Comparison of ENCODE assay signal across 2 cellular contexts in the genomic region with DNA sequence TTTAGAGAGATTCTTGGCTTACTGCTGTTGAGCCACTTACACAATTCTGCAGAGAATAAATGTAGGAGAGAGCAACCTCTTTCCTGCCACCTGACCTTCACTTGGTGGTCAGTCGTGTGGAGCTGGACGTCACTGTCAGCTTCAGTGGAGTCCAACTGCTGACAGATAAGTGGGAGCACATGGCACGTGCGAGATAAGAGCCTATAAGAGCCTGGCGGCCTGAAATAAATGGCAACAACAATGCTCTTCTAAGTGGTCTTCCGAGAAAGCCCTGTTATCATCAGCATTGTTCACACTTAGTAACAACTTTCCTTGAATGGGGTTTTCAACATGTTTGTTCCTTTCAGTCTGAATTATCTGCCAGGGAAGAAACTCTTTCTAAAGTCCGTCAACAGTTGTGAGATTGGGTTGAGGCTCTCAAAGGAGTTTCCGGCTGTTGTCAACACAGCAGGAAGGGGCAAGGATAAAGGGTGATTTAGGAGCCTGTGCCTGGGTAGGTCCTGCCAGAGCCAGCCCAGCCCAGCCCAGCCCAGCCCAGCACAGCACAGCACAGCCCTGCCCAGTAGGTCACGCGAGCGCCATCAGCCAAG.
TF ChIP-seq lines count a peak whose summit lies in the region.

No MANE protein-coding gene starts in this region.

TF ChIP-seq in SK-N-SH, 30 proteins besides CTCF, POLR2A, EP300 and RAD21:
- no peak for TF ChIP-seq FOSL2 (IDR thresholded peaks at IDR 0.05; ENCODE audit: borderline replicate concordance, low read depth)
- no peak for TF ChIP-seq MXI1 (IDR thresholded peaks at IDR 0.05; ENCODE audit: low read depth, low read length)
TF ChIP-seq in SK-N-SH: peak in this region for 0.

TF ChIP-seq in SK-N-SH treated with all-trans-retinoic acid at 6 μM for 48 hours, 23 proteins besides CTCF, POLR2A, EP300 and RAD21:
- TF ChIP-seq, protein P1, sequence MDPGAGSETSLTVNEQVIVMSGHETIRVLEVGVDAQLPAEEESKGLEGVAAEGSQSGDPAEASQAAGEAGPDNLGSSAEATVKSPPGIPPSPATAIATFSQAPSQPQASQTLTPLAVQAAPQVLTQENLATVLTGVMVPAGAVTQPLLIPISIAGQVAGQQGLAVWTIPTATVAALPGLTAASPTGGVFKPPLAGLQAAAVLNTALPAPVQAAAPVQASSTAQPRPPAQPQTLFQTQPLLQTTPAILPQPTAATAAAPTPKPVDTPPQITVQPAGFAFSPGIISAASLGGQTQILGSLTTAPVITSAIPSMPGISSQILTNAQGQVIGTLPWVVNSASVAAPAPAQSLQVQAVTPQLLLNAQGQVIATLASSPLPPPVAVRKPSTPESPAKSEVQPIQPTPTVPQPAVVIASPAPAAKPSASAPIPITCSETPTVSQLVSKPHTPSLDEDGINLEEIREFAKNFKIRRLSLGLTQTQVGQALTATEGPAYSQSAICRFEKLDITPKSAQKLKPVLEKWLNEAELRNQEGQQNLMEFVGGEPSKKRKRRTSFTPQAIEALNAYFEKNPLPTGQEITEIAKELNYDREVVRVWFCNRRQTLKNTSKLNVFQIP (CRISPR knock-in tag; IDR thresholded peaks at IDR 0.05; ENCODE audit: borderline replicate concordance, low read depth), result no peak
- TF ChIP-seq PATZ1 (CRISPR knock-in tag; IDR thresholded peaks at IDR 0.05; ENCODE audit: borderline replicate concordance), result no peak
- TF ChIP-seq PPARA (CRISPR knock-in tag; IDR thresholded peaks at IDR 0.05; ENCODE audit: borderline replicate concordance), result no peak
- TF ChIP-seq ZNF565 (CRISPR knock-in tag; conservative IDR thresholded peaks at IDR 0.05; ENCODE audit: low read depth), result no peak
- TF ChIP-seq TOX (CRISPR knock-in tag; IDR thresholded peaks at IDR 0.05; ENCODE audit: borderline replicate concordance), result no peak
- TF ChIP-seq ZC3H10 (CRISPR knock-in tag; IDR thresholded peaks at IDR 0.05), result no peak
- TF ChIP-seq, protein P2, sequence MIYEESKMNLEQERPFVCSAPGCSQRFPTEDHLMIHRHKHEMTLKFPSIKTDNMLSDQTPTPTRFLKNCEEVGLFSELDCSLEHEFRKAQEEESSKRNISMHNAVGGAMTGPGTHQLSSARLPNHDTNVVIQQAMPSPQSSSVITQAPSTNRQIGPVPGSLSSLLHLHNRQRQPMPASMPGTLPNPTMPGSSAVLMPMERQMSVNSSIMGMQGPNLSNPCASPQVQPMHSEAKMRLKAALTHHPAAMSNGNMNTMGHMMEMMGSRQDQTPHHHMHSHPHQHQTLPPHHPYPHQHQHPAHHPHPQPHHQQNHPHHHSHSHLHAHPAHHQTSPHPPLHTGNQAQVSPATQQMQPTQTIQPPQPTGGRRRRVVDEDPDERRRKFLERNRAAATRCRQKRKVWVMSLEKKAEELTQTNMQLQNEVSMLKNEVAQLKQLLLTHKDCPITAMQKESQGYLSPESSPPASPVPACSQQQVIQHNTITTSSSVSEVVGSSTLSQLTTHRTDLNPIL (CRISPR knock-in tag; IDR thresholded peaks at IDR 0.05; ENCODE audit: low read depth), result no peak
- no peak for TF ChIP-seq ISL1 (CRISPR knock-in tag; IDR thresholded peaks at IDR 0.05)
- TF ChIP-seq OSR1 (CRISPR knock-in tag; IDR thresholded peaks at IDR 0.05), result no peak
- no peak for TF ChIP-seq SNAI2 (CRISPR knock-in tag; IDR thresholded peaks at IDR 0.05)
- no peak for TF ChIP-seq GLIS3 (CRISPR knock-in tag; IDR thresholded peaks at IDR 0.05)
- TF ChIP-seq ZNF70 (CRISPR knock-in tag; IDR thresholded peaks at IDR 0.05), result no peak
- no peak for TF ChIP-seq CSDC2 (CRISPR knock-in tag; IDR thresholded peaks at IDR 0.05)
- no peak for TF ChIP-seq ZFP30 (CRISPR knock-in tag; IDR thresholded peaks at IDR 0.05)
- TF ChIP-seq, protein P3, sequence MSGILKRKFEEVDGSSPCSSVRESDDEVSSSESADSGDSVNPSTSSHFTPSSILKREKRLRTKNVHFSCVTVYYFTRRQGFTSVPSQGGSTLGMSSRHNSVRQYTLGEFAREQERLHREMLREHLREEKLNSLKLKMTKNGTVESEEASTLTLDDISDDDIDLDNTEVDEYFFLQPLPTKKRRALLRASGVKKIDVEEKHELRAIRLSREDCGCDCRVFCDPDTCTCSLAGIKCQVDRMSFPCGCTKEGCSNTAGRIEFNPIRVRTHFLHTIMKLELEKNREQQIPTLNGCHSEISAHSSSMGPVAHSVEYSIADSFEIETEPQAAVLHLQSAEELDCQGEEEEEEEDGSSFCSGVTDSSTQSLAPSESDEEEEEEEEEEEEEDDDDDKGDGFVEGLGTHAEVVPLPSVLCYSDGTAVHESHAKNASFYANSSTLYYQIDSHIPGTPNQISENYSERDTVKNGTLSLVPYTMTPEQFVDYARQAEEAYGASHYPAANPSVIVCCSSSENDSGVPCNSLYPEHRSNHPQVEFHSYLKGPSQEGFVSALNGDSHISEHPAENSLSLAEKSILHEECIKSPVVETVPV (CRISPR knock-in tag; IDR thresholded peaks at IDR 0.05), result no peak
